8 cellular contexts compared by ENCODE assay signal in genomic region chr11:64230985-64231365, GRCh38. TPM values are rescaled to one million over a fixed set of nuclear protein-coding genes. Genes with fewer than 3 reads are reported as not detected.
A peak's percentile ranks its signal among the peaks of the same experiment; 100 is the strongest.
DNase-seq lines count a peak whose midpoint lies in the region; ATAC-seq, FAIRE-seq and TF ChIP-seq lines count a peak whose summit lies in the region.

No MANE protein-coding gene starts in this region.

- H3K27ac ChIP-seq in PC-3 (ENCODE audit: low read length): no peak overlapping the region; the same call in 1 of the 2 replicates
- H3K27ac ChIP-seq in epithelial cell of prostate: peak overlapping the region; percentile 34
- peak overlapping the region; percentile 93 for H3K27ac ChIP-seq in rectal smooth muscle tissue (ENCODE audit: low read depth, low read length)

- intact Hi-C loops in PC-3 (cut with micrococcal nuclease): loop anchor here (5.0 kb wide), 1 partner anchor 44 kb away; the partner anchor contains the start of gene STIP1

- no TSS peak for BruUV-seq in PC-3 (replicated peaks; lab: Mats Ljungman, UMichigan)

- peak overlapping the region; percentile 85 for H3K4me2 ChIP-seq in PC-3 (ENCODE audit: low read length)

- CTCF ChIA-PET in PC-3 (lab: Charles Lee): no interaction called here

- no peaks in the 10 kb centered on the region for H4K20me1 ChIP-seq in PC-3 (ENCODE audit: low read length)

- no peaks in the 10 kb centered on the region for H3K9me2 ChIP-seq in PC-3 (replicated peaks; ENCODE audit: low read length)

- no peaks in the 10 kb centered on the region for H3K27me3 ChIP-seq in PC-3 (ENCODE audit: low read length)
- no peaks in the 10 kb centered on the region for H3K27me3 ChIP-seq in rectal smooth muscle tissue (ENCODE audit: control insufficient read depth, insufficient read depth, low read length)

- H2AFZ ChIP-seq in PC-3 (ENCODE audit: low read length): peak overlapping the region; percentile 84

- no peak for TF ChIP-seq CTCF in PC-3 (conservative IDR thresholded peaks at IDR 0.05; ENCODE audit: low read depth, low read length)

- peak; percentile 31 for FAIRE-seq in GM19239 (lab: Jason Lieb, UNC)

- POLR2A ChIA-PET in PC-3 (lab: Charles Lee; ENCODE audit: unreplicated experiment): no interaction called here

- no peaks in the 10 kb centered on the region for H3K9me3 ChIP-seq in PC-3 (ENCODE audit: low read length)

- H3F3A ChIP-seq in PC-3 (ENCODE audit: low read length, unreplicated experiment): no peaks in the 10 kb centered on the region

- no peaks in the 10 kb centered on the region for H3K36me3 ChIP-seq in PC-3 (ENCODE audit: low read depth, low read length)
- no peaks in the 10 kb centered on the region for H3K36me3 ChIP-seq in rectal smooth muscle tissue (ENCODE audit: control insufficient read depth, insufficient read depth, low read length)

- peaks cover 39% of the 10 kb centered on the region for H3K4me1 ChIP-seq in PC-3 (ENCODE audit: insufficient read depth, low read length)
- peaks cover 27% of the 10 kb centered on the region for H3K4me1 ChIP-seq in rectal smooth muscle tissue (ENCODE audit: control insufficient read depth, insufficient read depth, low read length)

- H3K79me2 ChIP-seq in PC-3 (ENCODE audit: low read length): peaks cover 27% of the 10 kb centered on the region

- peak overlapping the region; percentile 71 for H3K9ac ChIP-seq in PC-3 (ENCODE audit: low read length)
- H3K9ac ChIP-seq in rectal smooth muscle tissue (ENCODE audit: low read length): peak overlapping the region; percentile 74

- DNase-seq in GM19239 (ENCODE audit: insufficient read length, low spot score): no peak
- no peak for DNase-seq in PC-3
- no peak for DNase-seq in epithelial cell of prostate (ENCODE audit: low read depth, low spot score)
- no peak for DNase-seq in NCI-H128 (lab: John Stamatoyannopoulos, UW; ENCODE audit: unreplicated experiment)

- ATAC-seq in PC-3 (no peak), GM19463 (IDR thresholded peaks at IDR 0.05; ENCODE audit: unreplicated experiment) (no peak), HG02981 (IDR thresholded peaks at IDR 0.05; ENCODE audit: unreplicated experiment) (no peak), HG02870 (IDR thresholded peaks at IDR 0.05; ENCODE audit: unreplicated experiment) (no peak)

- peak overlapping the region; percentile 88 for H3K4me3 ChIP-seq in PC-3 (ENCODE audit: low read length)
- H3K4me3 ChIP-seq in rectal smooth muscle tissue (ENCODE audit: low read length): peak overlapping the region; percentile 91

RNA-seq across cellular contexts. Expression of gene DNAJC4, which starts 0.6 kb away (rescaled TPM):
- total RNA-seq in PC-3 (2014; rRNA removed): 20.4 and 25.4 TPM in 2 replicates

RNA-seq across cellular contexts. Expression of gene VEGFB, which starts 3.4 kb away (rescaled TPM):
- 27.9 and 39.4 TPM in 2 replicates for total RNA-seq in PC-3 (2014; rRNA removed)

RNA-seq across cellular contexts. Expression of gene NUDT22, which starts 4.9 kb away (rescaled TPM):
- total RNA-seq in PC-3 (2014; rRNA removed): 98.3 and 102 TPM in 2 replicates

RNA-seq across cellular contexts. Expression of gene TRPT1, which starts 5.0 kb away (rescaled TPM):
- total RNA-seq in PC-3 (2014; rRNA removed): 56.0 and 57.7 TPM in 2 replicates

RNA-seq across cellular contexts. Expression of gene FKBP2, which starts 9.9 kb away (rescaled TPM):
- 215 and 248 TPM in 2 replicates for total RNA-seq in PC-3 (2014; rRNA removed)
